Comparison of ENCODE assay signal across 8 cellular contexts in genomic region chr6:5672581-5673011, GRCh38.
A peak's percentile ranks its signal among the peaks of the same experiment; 100 is the strongest.
DNase-seq lines count a peak whose midpoint lies in the region; ATAC-seq lines count a peak whose summit lies in the region.

No MANE protein-coding gene starts in this region.

- no peak for ATAC-seq in GM19328 (IDR thresholded peaks at IDR 0.05; ENCODE audit: unreplicated experiment)
- ATAC-seq in HG03565 (IDR thresholded peaks at IDR 0.05; ENCODE audit: unreplicated experiment), result no peak

- peak; percentile 94 for DNase-seq in EH (ENCODE audit: low read depth)
- DNase-seq in NOMO-1 treated with DMSO at 0.1 percent for 48 hours (lab: John Stamatoyannopoulos, UW; ENCODE audit: unreplicated experiment), result peak; percentile 87
- DNase-seq in fibroblast of gingiva (ENCODE audit: low read depth), result peak; percentile 87
- peak; percentile 36 for DNase-seq in pons (ENCODE audit: low spot score)
- DNase-seq in epidermal melanocyte (ENCODE audit: insufficient read length, low spot score), result no peak
- no peak for DNase-seq in Kasumi-1 (lab: John Stamatoyannopoulos, UW)

Comparison
In these comparisons a context has a peak if more than half of its experiments do, and no peak if none do; other contexts are left out.
1. DNase-seq: peak in EH (single experiment), NOMO-1 treated with DMSO at 0.1 percent for 48 hours (single experiment), fibroblast of gingiva (single experiment) and pons (single experiment); none in epidermal melanocyte (single experiment) and Kasumi-1 (0 of 2).